ENCODE assay signal across 18 cellular contexts in the genomic region with DNA sequence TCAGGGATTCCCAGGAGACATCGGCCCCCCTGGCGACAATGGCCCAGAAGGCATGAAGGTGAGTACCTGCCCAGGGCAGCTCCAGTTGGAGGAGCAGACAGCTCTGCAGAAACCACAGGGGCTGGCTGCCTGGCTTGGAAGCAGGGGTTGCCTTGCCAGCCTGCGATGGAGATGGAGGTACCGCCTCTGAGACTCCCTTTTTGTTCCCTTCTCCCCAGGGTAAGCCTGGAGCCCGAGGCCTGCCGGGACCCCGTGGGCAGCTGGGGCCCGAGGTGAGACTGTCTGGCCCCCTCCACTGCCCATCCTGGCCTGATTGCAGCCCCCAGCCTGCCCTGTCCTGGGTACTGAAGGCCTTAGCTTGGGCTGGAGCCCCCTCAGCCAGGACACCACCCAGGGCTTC.
"Had no signal": no experiment of that assay in that cellular context is flagged by ENCODE, and none has a peak within 500 bp of the region (broad histone marks: within the 10 kb centered on the region; RNA-seq: fewer than 3 reads in every experiment).

No MANE protein-coding gene starts in this region.

- H3K4me1 ChIP-seq: foreskin keratinocyte, left lung, lower lobe of right lung had no signal

- DNase-seq: cortex of kidney; effector CD8-positive, alpha-beta T cell; effector memory CD8-positive, alpha-beta T cell; endodermal cell; esophagus squamous epithelium; foreskin keratinocyte; heart left ventricle; hippocampal formation; left cardiac atrium; left ventricle myocardium superior; lower lobe of right lung; mesenchymal stem cell; mucosa of descending colon had no signal

- H3K27ac ChIP-seq: epithelial cell of prostate, esophagus squamous epithelium, foreskin keratinocyte, gastroesophageal sphincter, left lung, lower lobe of right lung had no signal

- H3K27ac Mint-ChIP-seq: dendritic cell treated with granulocyte-macrophage colony-stimulating factor and Interleukin-4, amounts not matched to agents 40 ng/mL and 50 ng/mL, for 4 days; effector memory CD8-positive, alpha-beta T cell; endodermal cell; mesothelial cell of epicardium had no signal

- H3K4me3 ChIP-seq: esophagus squamous epithelium, gastroesophageal sphincter, heart left ventricle, left lung, lower lobe of right lung, mucosa of descending colon had no signal

- H3K36me3 ChIP-seq: left lung, lower lobe of right lung had no signal

- H3K27me3 ChIP-seq: esophagus squamous epithelium, foreskin keratinocyte, gastroesophageal sphincter, heart left ventricle had no signal

- H3K4me3 Mint-ChIP-seq: dendritic cell treated with granulocyte-macrophage colony-stimulating factor and Interleukin-4, amounts not matched to agents 40 ng/mL and 50 ng/mL, for 4 days; effector memory CD8-positive, alpha-beta T cell; endodermal cell; mesothelial cell of epicardium had no signal

- H3K9me3 ChIP-seq: esophagus squamous epithelium, gastroesophageal sphincter, heart left ventricle, left lung, lower lobe of right lung, mucosa of descending colon had no signal

- ATAC-seq: effector memory CD8-positive, alpha-beta T cell; foreskin keratinocyte; gastroesophageal sphincter; heart left ventricle; left cardiac atrium; left lung; left ventricle myocardium superior; lower lobe of right lung; mucosa of descending colon had no signal

- H3K9me3 Mint-ChIP-seq: dendritic cell treated with granulocyte-macrophage colony-stimulating factor and Interleukin-4, amounts not matched to agents 40 ng/mL and 50 ng/mL, for 4 days; effector memory CD8-positive, alpha-beta T cell; endodermal cell; mesothelial cell of epicardium had no signal
